Comparison of ENCODE assay signal across 25 cellular contexts in the genomic region with DNA sequence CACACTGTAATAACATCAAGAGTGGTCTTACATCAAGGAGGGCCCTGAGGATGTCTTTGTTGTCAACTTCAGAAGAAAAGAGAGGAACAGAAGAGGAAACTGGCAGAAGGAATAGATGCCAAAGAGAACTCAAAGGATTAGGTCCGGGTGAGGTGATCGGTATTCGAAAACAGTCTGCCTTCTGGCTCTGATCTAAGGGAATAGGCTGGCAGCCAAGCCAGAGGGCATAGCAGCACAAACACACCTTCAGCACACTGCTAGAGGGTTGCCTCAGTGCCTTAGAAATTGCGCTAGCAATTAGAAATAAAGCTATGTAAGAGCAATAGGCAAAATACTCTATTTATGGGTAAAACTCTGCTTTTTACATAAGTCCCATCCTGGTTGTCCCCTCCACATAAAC.
"Had no signal": no experiment of that assay in that cellular context is flagged by ENCODE, and none has a peak within 500 bp of the region (broad histone marks: within the 10 kb centered on the region; RNA-seq: fewer than 3 reads in every experiment).

No MANE protein-coding gene starts in this region.

- H3K4me1 ChIP-seq: colonic mucosa, gastrocnemius medialis, heart right ventricle, neural progenitor cell, parathyroid adenoma, sigmoid colon, testis, tibial artery, upper lobe of left lung, uterus had no signal

- H3K9ac ChIP-seq: neural progenitor cell, parathyroid adenoma had no signal

- ATAC-seq: esophagus mucosa; gastrocnemius medialis; naive thymus-derived CD4-positive, alpha-beta T cell; stimulated activated effector memory CD8-positive, alpha-beta T cell treated with anti-CD3 and anti-CD28 coated beads, Interleukin-12 subunit alpha, Interleukin-12 subunit beta, amount 100 ng/mL, for 72 hours had no signal

- H3K27ac ChIP-seq: colonic mucosa, epithelial cell of prostate, gastrocnemius medialis, heart right ventricle, neural progenitor cell, parathyroid adenoma, sigmoid colon, testis, tibial artery, upper lobe of left lung, uterus had no signal

- H3K9me3 ChIP-seq: colonic mucosa, gastrocnemius medialis, heart right ventricle, sigmoid colon, testis, tibial artery, upper lobe of left lung, uterus had no signal

- H3K36me3 ChIP-seq: colonic mucosa, gastrocnemius medialis, heart right ventricle, neural progenitor cell, sigmoid colon, tibial artery, upper lobe of left lung, uterus had no signal

- DNase-seq: colonic mucosa; effector CD8-positive, alpha-beta T cell; endodermal cell; foreskin fibroblast; gastrocnemius medialis; glutamatergic neuron; heart right ventricle; islet precursor cell; kidney glomerular epithelial cell; mesenchymal stem cell; naive thymus-derived CD4-positive, alpha-beta T cell; sigmoid colon; stimulated activated CD4-positive, alpha-beta T cell treated with anti-CD3 and anti-CD28 coated beads, Interleukin-2, amount 100 ng/mL, for 24 hours; stimulated activated CD4-positive, alpha-beta T cell treated with anti-CD3 and anti-CD28 coated beads, Interleukin-4, amount 100 ng/mL, for 24 hours; stimulated activated naive CD4-positive, alpha-beta T cell treated with Interleukin-2 at 50 U/mL for 16 hours; testis; tibial artery; upper lobe of left lung; uterus had no signal

- H3K79me2 ChIP-seq: parathyroid adenoma had no signal

- H3K4me2 ChIP-seq: neural progenitor cell had no signal

- H3K27me3 ChIP-seq: colonic mucosa, neural progenitor cell, sigmoid colon, testis, tibial artery, upper lobe of left lung, uterus had no signal

- H3K4me3 ChIP-seq: colonic mucosa, gastrocnemius medialis, heart right ventricle, lung, neural progenitor cell, sigmoid colon, testis, tibial artery, upper lobe of left lung, uterus had no signal

- H2AFZ ChIP-seq: parathyroid adenoma had no signal
